14 cellular contexts compared by ENCODE assay signal in the genomic region with DNA sequence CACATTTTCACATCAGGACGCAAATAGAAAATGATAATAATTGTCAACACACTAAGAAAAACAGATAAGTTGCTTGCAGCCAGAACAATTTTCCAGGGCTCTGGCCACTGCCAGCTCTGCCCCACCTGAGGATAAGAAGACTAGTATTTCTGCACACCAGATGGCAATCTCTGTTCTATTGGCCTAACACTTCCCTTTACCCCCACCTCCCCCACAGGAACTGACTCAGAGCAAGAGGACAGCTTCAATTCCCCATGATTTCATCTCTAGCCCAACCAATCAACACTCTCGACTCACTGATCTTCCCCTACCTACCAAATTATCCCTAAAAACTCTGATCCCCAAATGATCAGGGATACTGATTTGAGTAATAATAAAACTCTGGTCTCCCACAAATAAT.
A peak's percentile ranks its signal among the peaks of the same experiment; 100 is the strongest.
DNase-seq lines count a peak whose midpoint lies in the region; ATAC-seq and TF ChIP-seq lines count a peak whose summit lies in the region.
"Had no signal": no experiment of that assay in that cellular context is flagged by ENCODE, and none has a peak within 500 bp of the region (broad histone marks: within the 10 kb centered on the region; RNA-seq: fewer than 3 reads in every experiment).

No MANE protein-coding gene starts in this region.

- ATAC-seq in GM18909 (IDR thresholded peaks at IDR 0.05; ENCODE audit: poor library complexity, unreplicated experiment), result peak; percentile 42
- ATAC-seq in HG03108 (IDR thresholded peaks at IDR 0.05; ENCODE audit: unreplicated experiment), result no peak
- ATAC-seq: K562 had no signal

- H3K4me3 ChIP-seq in epithelial cell of esophagus (ENCODE audit: low read length), result no peak overlapping the region
- H3K4me3 ChIP-seq: adrenal gland, K562, spleen had no signal

- TF ChIP-seq CTCF in epithelial cell of esophagus (IDR thresholded peaks at IDR 0.05; ENCODE audit: insufficient read depth, low read depth, low read length, missing control alignments) (no peak), GM20000 (IDR thresholded peaks at IDR 0.05; ENCODE audit: extremely low read depth, missing control alignments) (no peak)

- peak; percentile 23 for DNase-seq in EH (ENCODE audit: low read depth)
- DNase-seq in RKO (ENCODE audit: low spot score), result peak; percentile 40
- peak; percentile 2 for DNase-seq in epithelial cell of esophagus (ENCODE audit: low read depth)
- no peak for DNase-seq in ureter (ENCODE audit: low spot score)
- DNase-seq in GM20000 (ENCODE audit: low spot score), result no peak
- DNase-seq: adrenal gland, hypothalamus, NCI-H1694 treated with DMSO at 0.1 percent for 48 hours, NCI-H526 treated with DMSO at 0.1 percent for 48 hours, SHP77, spleen had no signal

Comparison
In these comparisons a context has a peak if more than half of its experiments do, and no peak if none do; other contexts are left out.
1. DNase-seq: peak in EH (single experiment), RKO (single experiment) and epithelial cell of esophagus (single experiment); none in ureter (single experiment) and GM20000 (single experiment).